16 cellular contexts compared by ENCODE assay signal in genomic region chr3:57986261-57986660, GRCh38. TPM values are rescaled to one million over a fixed set of nuclear protein-coding genes. Genes with fewer than 3 reads are reported as not detected.
DNase-seq lines count a peak whose midpoint lies in the region; ATAC-seq, FAIRE-seq and TF ChIP-seq lines count a peak whose summit lies in the region.
"Had no signal": no experiment of that assay in that cellular context is flagged by ENCODE, and none has a peak within 500 bp of the region (broad histone marks: within the 10 kb centered on the region; RNA-seq: fewer than 3 reads in every experiment).

No MANE protein-coding gene starts in this region.

- no peak for ATAC-seq in A549

- TF ChIP-seq CTCF in A549 (IDR thresholded peaks at IDR 0.05): no peak
- TF ChIP-seq CTCF in Caco-2 (IDR thresholded peaks at IDR 0.05; ENCODE audit: insufficient read depth in 1 of 2, low read depth in 1 of 2, low read length in 1 of 2, severe bottlenecking in 1 of 2, unreplicated experiment in 1 of 2): no peak
- no peak for TF ChIP-seq CTCF in RWPE1 (conservative IDR thresholded peaks at IDR 0.05; ENCODE audit: low read depth)
- TF ChIP-seq CTCF in chondrocyte (IDR thresholded peaks at IDR 0.05): no peak
- TF ChIP-seq CTCF in tibial artery (IDR thresholded peaks at IDR 0.05): no peak
- TF ChIP-seq CTCF in GM10248 (IDR thresholded peaks at IDR 0.05; ENCODE audit: control extremely low read depth, extremely low read depth, low read depth, missing control alignments): no peak

- H3K9me3 ChIP-seq in A549 (no peaks in the 10 kb centered on the region), Caco-2 (no peaks in the 10 kb centered on the region), tibial artery (no peaks in the 10 kb centered on the region)

- FAIRE-seq in A549 (lab: Jason Lieb, UNC) (no peak), GM12892 (lab: Jason Lieb, UNC) (no peak)
- FAIRE-seq: A204.1 had no signal

- H3K4me1 ChIP-seq in A549: peaks cover 62% of the 10 kb centered on the region
- peaks cover 55% of the 10 kb centered on the region for H3K4me1 ChIP-seq in Caco-2
- peaks cover 0 to 6% (median 2%) of the 10 kb centered on the region in 4 donors for H3K4me1 ChIP-seq in tibial artery

- DNase-seq in A549 (ENCODE audit: low read depth in 1 of 2, low spot score in 1 of 2) (no peak), Caco-2 (no peak), RWPE1 (ENCODE audit: low spot score) (no peak), chondrocyte (ENCODE audit: low spot score) (no peak), tibial artery (no peak), GM10248 (ENCODE audit: extremely low spot score) (no peak), GM12892 (ENCODE audit: insufficient read length) (no peak)
- DNase-seq in stimulated activated CD4-positive, alpha-beta T cell treated with anti-CD3 and anti-CD28 coated beads, Interleukin-4, amount 100 ng/mL, for 1 hour: no peak
- DNase-seq: Calu3; CD4-positive, CD25-positive, alpha-beta regulatory T cell; DMS 273 treated with DMSO at 0.1 percent for 48 hours; DMS79; H7 had no signal

- H3K36me3 Mint-ChIP-seq in Caco-2 (ENCODE audit: insufficient read depth, unreplicated experiment) (peaks cover 13% of the 10 kb centered on the region), chondrocyte (ENCODE audit: low read depth) (no peaks in the 10 kb centered on the region)
- H3K36me3 Mint-ChIP-seq: CD4-positive, CD25-positive, alpha-beta regulatory T cell; IgD-negative memory B cell had no signal

- TF ChIP-seq EP300 in A549 (IDR thresholded peaks at IDR 0.05): no peak

- no peaks in the 10 kb centered on the region for H3K9me3 Mint-ChIP-seq in Caco-2 (ENCODE audit: unreplicated experiment)
- H3K9me3 Mint-ChIP-seq in chondrocyte (ENCODE audit: low read depth): no peaks in the 10 kb centered on the region
- H3K9me3 Mint-ChIP-seq: CD4-positive, CD25-positive, alpha-beta regulatory T cell had no signal

- CTCF ChIA-PET in A549 (lab: Yijun Ruan, JAX) (interaction anchor here (1.0 to 1.6 kb wide), 3 partner anchors 12 to 19 kb away, joined by 4 to 5 read pairs (median 5); no protein-coding TSS in a partner anchor), Caco-2 (lab: Charles Lee) (no interaction called here), RWPE1 (lab: Yijun Ruan, JAX) (interaction anchor here (0.6 kb wide), 1 partner anchor 10 kb away, joined by 4 read pairs; no protein-coding TSS in a partner anchor), GM10248 (lab: Yijun Ruan, JAX) (interaction anchor here (0.8 kb wide), 1 partner anchor 10 kb away, joined by 3 read pairs; no protein-coding TSS in a partner anchor)

- BruUV-seq in Caco-2 (replicated peaks; lab: Mats Ljungman, UMichigan): no TSS peak

- intact Hi-C loops in Caco-2 (cut with micrococcal nuclease; ENCODE audit: unreplicated experiment): no loop called here
- intact Hi-C loops in tibial artery (cut with DNase I; ENCODE audit: low total_unique reads): no loop called here

- H3K27me3 Mint-ChIP-seq in Caco-2 (ENCODE audit: insufficient read depth, unreplicated experiment): no peaks in the 10 kb centered on the region
- H3K27me3 Mint-ChIP-seq in chondrocyte (ENCODE audit: low read depth): no peaks in the 10 kb centered on the region
- H3K27me3 Mint-ChIP-seq: CD4-positive, CD25-positive, alpha-beta regulatory T cell had no signal

- H3K4me3 Mint-ChIP-seq in Caco-2 (ENCODE audit: unreplicated experiment): no peak overlapping the region
- H3K4me3 Mint-ChIP-seq in chondrocyte (ENCODE audit: unreplicated experiment): no peak overlapping the region

- TF ChIP-seq POLR2A in A549 (IDR thresholded peaks at IDR 0.05; ENCODE audit: low read length) (no peak), GM12892 (IDR thresholded peaks at IDR 0.05; ENCODE audit: low read depth, low read length) (no peak)

- no peaks in the 10 kb centered on the region for H3K27me3 ChIP-seq in Caco-2 (replicated peaks; ENCODE audit: control insufficient read depth, insufficient read depth, low read length)
- H3K27me3 ChIP-seq in tibial artery: no peaks in the 10 kb centered on the region

- peaks cover 30% of the 10 kb centered on the region for H3K4me1 Mint-ChIP-seq in Caco-2 (ENCODE audit: low read depth, unreplicated experiment)
- H3K4me1 Mint-ChIP-seq in chondrocyte (ENCODE audit: low read depth): peaks cover 24% of the 10 kb centered on the region

- H3K27ac Mint-ChIP-seq in Caco-2 (ENCODE audit: unreplicated experiment) (peak overlapping the region; percentile 59), chondrocyte (ENCODE audit: unreplicated experiment) (peak overlapping the region; percentile 49)
- H3K27ac Mint-ChIP-seq: CD4-positive, CD25-positive, alpha-beta regulatory T cell; IgD-negative memory B cell had no signal

- peak overlapping the region; percentile 92 to 98 for H3K27ac ChIP-seq in A549
- H3K27ac ChIP-seq in RWPE1: peak overlapping the region; percentile 85; the same call in 1 of the 2 replicates
- no peak overlapping the region for H3K27ac ChIP-seq in tibial artery
- H3K27ac ChIP-seq: KMS-11 had no signal

- no peaks in the 10 kb centered on the region; the same call in 1 of the 2 replicates for H3K36me3 ChIP-seq in Caco-2 (ENCODE audit: control insufficient read depth, insufficient read depth, low read length)
- H3K36me3 ChIP-seq in tibial artery: no peaks in the 10 kb centered on the region

- POLR2A ChIA-PET in A549 (lab: Yijun Ruan, JAX): no interaction called here
- POLR2A ChIA-PET in Caco-2 (lab: Charles Lee): interaction anchor here (0.6 kb wide), 1 partner anchor 56 kb away, joined by 4 read pairs; no protein-coding TSS in a partner anchor
- POLR2A ChIA-PET in RWPE1 (lab: Yijun Ruan, JAX; ENCODE audit: low non-redundant PET): no interaction called here
- POLR2A ChIA-PET in GM10248 (lab: Yijun Ruan, JAX): no interaction called here

- H3K4me2 ChIP-seq in A549: no peak overlapping the region
- H3K4me2 ChIP-seq: KMS-11 had no signal

- H3K4me3 ChIP-seq in A549 (no peak overlapping the region), Caco-2 (ENCODE audit: low read depth, low read length) (no peak overlapping the region), tibial artery (no peak overlapping the region)

- WGBS in A549 (ENCODE audit: missing lambda C conversion rate): 96% methylated on average over 4 of the region's 4 CpGs

- TF ChIP-seq RAD21 in A549 (conservative IDR thresholded peaks at IDR 0.05 in 1 of 2, IDR thresholded peaks at IDR 0.05 in 1 of 2): no peak

TF ChIP-seq in A549, 52 proteins besides CTCF, POLR2A, EP300 and RAD21:
- TF ChIP-seq KDM1A (IDR thresholded peaks at IDR 0.05; ENCODE audit: low read depth) (peak; percentile 52; the same call in 1 of the 2 replicates), ZSCAN20 (CRISPR knock-in tag; IDR thresholded peaks at IDR 0.05) (no peak)
TF ChIP-seq in A549: peak in this region for 1.

RNA-seq across cellular contexts. Expression of gene FLNB, which starts 22.0 kb away (rescaled TPM):
- polyA plus RNA-seq in A549 (2011; rRNA removed) (387 and 439 TPM in 2 replicates), A549 (2017; fragmentation: RNase III; extraction: RNeasy Plus Mini Kit Qiagen cat#74134 plus additional on column Dnase treatment) (235 to 282 TPM (median 257 TPM) in 3 replicates)
- polyA plus RNA-seq in A549 (2012; cell fraction: cytosol; rRNA removed): 153 and 161 TPM in 2 replicates
- polyA plus RNA-seq in A549 (2012; cell fraction: nucleus; rRNA removed): 1,973 and 2,223 TPM in 2 replicates
- polyA minus RNA-seq in A549 (2011; rRNA and poly(A)+ RNA removed): 1,159 and 1,213 TPM in 2 replicates
- total RNA-seq in Caco-2 (2022) (315 and 331 TPM in 2 replicates), chondrocyte (56.5 to 75.3 TPM (median 70.2 TPM) in 3 replicates)
- polyA plus RNA-seq in GM12892 (2012; ENCODE audit: missing spikeins): 20.4 TPM

Comparison
In these comparisons a context has a peak if more than half of its experiments do, and no peak if none do; other contexts are left out.
1. H3K27ac ChIP-seq: peak in A549 (2 of 2) and RWPE1 (single experiment); none in tibial artery (0 of 2).